ENCODE assay signal across 1 cellular context in genomic region chr13:34011552-34012085, GRCh38.
TF ChIP-seq lines count a peak whose summit lies in the region.

No MANE protein-coding gene starts in this region.

TF ChIP-seq in HepG2, 621 proteins besides CTCF, POLR2A, EP300 and RAD21 (continued from another document and continues in another):
- peak; percentile 62; the same call in 1 of the 2 replicates for TF ChIP-seq ARID4A (CRISPR knock-in tag; IDR thresholded peaks at IDR 0.05; ENCODE audit: borderline replicate concordance)
- no peak for TF ChIP-seq NRL (CRISPR knock-in tag; IDR thresholded peaks at IDR 0.05; ENCODE audit: borderline replicate concordance)
- no peak for TF ChIP-seq JUNB (CRISPR knock-in tag; IDR thresholded peaks at IDR 0.05; ENCODE audit: borderline replicate concordance)
- no peak for TF ChIP-seq ZNF567 (CRISPR knock-in tag; IDR thresholded peaks at IDR 0.05; ENCODE audit: borderline replicate concordance)
- no peak for TF ChIP-seq ZNF784 (CRISPR knock-in tag; IDR thresholded peaks at IDR 0.05; ENCODE audit: borderline replicate concordance)
- TF ChIP-seq ESRRA (CRISPR knock-in tag; IDR thresholded peaks at IDR 0.05; ENCODE audit: low read depth) = 0 out of 2 replicates have a peak, but pooled peaks have one; percentile 27
- peak; percentile 77; the same call in 1 of the 2 replicates for TF ChIP-seq KAT7 (CRISPR knock-in tag; IDR thresholded peaks at IDR 0.05; ENCODE audit: borderline replicate concordance)
- 0 out of 2 replicates have a peak, but pooled peaks have one; percentile 35 for TF ChIP-seq ZSCAN31 (CRISPR knock-in tag; IDR thresholded peaks at IDR 0.05; ENCODE audit: low read depth)
- TF ChIP-seq MNT (IDR thresholded peaks at IDR 0.05) = peak; percentile 28; the same call in 1 of the 2 replicates
- TF ChIP-seq ZFP91 (CRISPR knock-in tag; IDR thresholded peaks at IDR 0.05; ENCODE audit: borderline replicate concordance) = peak; percentile 72; the same call in 1 of the 2 replicates
- no peak for TF ChIP-seq GPBP1L1 (CRISPR knock-in tag; IDR thresholded peaks at IDR 0.05)
- peak; percentile 35; the same call in 1 of the 2 replicates for TF ChIP-seq STAT6 (CRISPR knock-in tag; IDR thresholded peaks at IDR 0.05; ENCODE audit: borderline replicate concordance)
- peak; percentile 68; the same call in 1 of the 2 replicates for TF ChIP-seq CHD4 (IDR thresholded peaks at IDR 0.05; ENCODE audit: borderline replicate concordance, low read length)
- peak; percentile 76 for TF ChIP-seq ZNF580 (CRISPR knock-in tag; IDR thresholded peaks at IDR 0.05; ENCODE audit: borderline replicate concordance, low read depth)
- TF ChIP-seq PRDM10 (CRISPR knock-in tag; IDR thresholded peaks at IDR 0.05; ENCODE audit: low read depth) = 0 out of 2 replicates have a peak, but pooled peaks have one; percentile 61
- peak; percentile 16 for TF ChIP-seq ZFP36 (IDR thresholded peaks at IDR 0.05; ENCODE audit: borderline replicate concordance, low read depth, low read length, partially characterized antibody)
- peak; percentile 73 for TF ChIP-seq ZNF792 (CRISPR knock-in tag; IDR thresholded peaks at IDR 0.05)
- TF ChIP-seq ZNF101 (CRISPR knock-in tag; IDR thresholded peaks at IDR 0.05; ENCODE audit: borderline replicate concordance, low read depth) = no peak
- peak; percentile 75 for TF ChIP-seq MED1 (CRISPR knock-in tag; IDR thresholded peaks at IDR 0.05)
- TF ChIP-seq RFX3 (CRISPR knock-in tag; IDR thresholded peaks at IDR 0.05) = 0 out of 2 replicates have a peak, but pooled peaks have one; percentile 5
- no peak for TF ChIP-seq IRF1 (CRISPR knock-in tag; IDR thresholded peaks at IDR 0.05; ENCODE audit: low read depth)
- TF ChIP-seq NONO (IDR thresholded peaks at IDR 0.05) = no peak
- TF ChIP-seq NONO (CRISPR knock-in tag; conservative IDR thresholded peaks at IDR 0.05) = peak; percentile 27; the same call in 1 of the 2 replicates
- TF ChIP-seq ARNT (IDR thresholded peaks at IDR 0.05) = no peak
- TF ChIP-seq ZNF83 (CRISPR knock-in tag; IDR thresholded peaks at IDR 0.05; ENCODE audit: borderline replicate concordance) = no peak
- peak; percentile 52; the same call in 1 of the 2 replicates for TF ChIP-seq MIXL1 (CRISPR knock-in tag; IDR thresholded peaks at IDR 0.05)
- TF ChIP-seq HMGXB4 (CRISPR knock-in tag; IDR thresholded peaks at IDR 0.05; ENCODE audit: borderline replicate concordance in 1 of 2, low read depth in 1 of 2) = peak in 1 of 2 experiments; percentile 70; a peak in 1 of 4 replicates
- TF ChIP-seq CREBL2 (CRISPR knock-in tag; IDR thresholded peaks at IDR 0.05; ENCODE audit: borderline replicate concordance) = no peak
- TF ChIP-seq ZNF570 (CRISPR knock-in tag; IDR thresholded peaks at IDR 0.05; ENCODE audit: borderline replicate concordance) = no peak
- no peak for TF ChIP-seq LCORL (IDR thresholded peaks at IDR 0.05)
- peak; percentile 89 for TF ChIP-seq LCORL (CRISPR knock-in tag; IDR thresholded peaks at IDR 0.05)
- TF ChIP-seq NFE2L2 (IDR thresholded peaks at IDR 0.05; ENCODE audit: low read length) = no peak; the same call in 1 of the 2 replicates
- no peak for TF ChIP-seq ONECUT2 (CRISPR knock-in tag; IDR thresholded peaks at IDR 0.05)
- no peak for TF ChIP-seq EEA1 (CRISPR knock-in tag; IDR thresholded peaks at IDR 0.05; ENCODE audit: borderline replicate concordance)
- TF ChIP-seq BCL3 (CRISPR knock-in tag; IDR thresholded peaks at IDR 0.05) = no peak
- TF ChIP-seq NFYC (CRISPR knock-in tag; IDR thresholded peaks at IDR 0.05) = no peak
